1 cellular context compared by ENCODE assay signal in the genomic region with DNA sequence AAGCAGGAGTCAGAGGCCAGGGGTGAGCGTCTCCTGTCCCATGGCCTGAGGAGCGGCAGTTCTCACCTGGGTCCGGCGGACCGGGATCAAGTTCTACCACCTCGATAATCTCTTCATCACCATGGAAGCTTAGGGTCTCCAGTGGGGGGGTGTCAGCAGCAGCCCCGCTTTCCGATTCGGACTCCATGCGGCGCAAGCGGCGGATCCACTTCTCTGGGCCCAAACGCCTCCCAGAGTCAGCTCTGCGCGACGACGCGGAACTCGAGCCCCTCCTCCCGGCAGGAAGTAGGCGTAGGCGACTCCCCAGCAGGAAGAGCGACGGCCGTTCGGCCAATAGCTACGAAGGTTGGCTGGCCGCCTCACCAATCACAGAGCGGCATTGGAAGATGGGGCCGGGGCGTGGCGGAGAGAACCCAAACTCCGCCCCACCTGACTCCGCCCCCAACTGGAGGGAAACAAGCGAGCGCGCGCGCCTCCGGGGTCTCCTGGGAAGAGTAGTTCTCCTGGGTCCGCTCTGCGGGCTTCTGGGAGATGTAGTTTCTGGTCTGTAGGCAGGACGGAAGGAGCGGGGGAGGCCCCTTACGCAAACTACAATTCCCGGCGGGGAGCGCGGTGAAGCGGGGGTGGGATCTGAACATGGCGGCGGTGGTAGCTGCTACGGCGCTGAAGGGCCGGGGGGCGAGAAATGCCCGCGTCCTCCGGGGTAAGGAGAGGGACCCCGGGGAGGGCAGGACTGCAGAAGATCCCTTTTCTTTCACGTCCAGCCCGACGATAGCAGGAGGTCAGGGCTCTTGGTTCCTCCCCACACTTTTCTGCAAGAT.
TF ChIP-seq lines count a peak whose summit lies in the region.

A gene with protein sequence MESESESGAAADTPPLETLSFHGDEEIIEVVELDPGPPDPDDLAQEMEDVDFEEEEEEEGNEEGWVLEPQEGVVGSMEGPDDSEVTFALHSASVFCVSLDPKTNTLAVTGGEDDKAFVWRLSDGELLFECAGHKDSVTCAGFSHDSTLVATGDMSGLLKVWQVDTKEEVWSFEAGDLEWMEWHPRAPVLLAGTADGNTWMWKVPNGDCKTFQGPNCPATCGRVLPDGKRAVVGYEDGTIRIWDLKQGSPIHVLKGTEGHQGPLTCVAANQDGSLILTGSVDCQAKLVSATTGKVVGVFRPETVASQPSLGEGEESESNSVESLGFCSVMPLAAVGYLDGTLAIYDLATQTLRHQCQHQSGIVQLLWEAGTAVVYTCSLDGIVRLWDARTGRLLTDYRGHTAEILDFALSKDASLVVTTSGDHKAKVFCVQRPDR (minus strand): TSS at position 238 of the 821 bp plus-strand sequence. CDS start 51 bp downstream, at position 187.
A gene with protein sequence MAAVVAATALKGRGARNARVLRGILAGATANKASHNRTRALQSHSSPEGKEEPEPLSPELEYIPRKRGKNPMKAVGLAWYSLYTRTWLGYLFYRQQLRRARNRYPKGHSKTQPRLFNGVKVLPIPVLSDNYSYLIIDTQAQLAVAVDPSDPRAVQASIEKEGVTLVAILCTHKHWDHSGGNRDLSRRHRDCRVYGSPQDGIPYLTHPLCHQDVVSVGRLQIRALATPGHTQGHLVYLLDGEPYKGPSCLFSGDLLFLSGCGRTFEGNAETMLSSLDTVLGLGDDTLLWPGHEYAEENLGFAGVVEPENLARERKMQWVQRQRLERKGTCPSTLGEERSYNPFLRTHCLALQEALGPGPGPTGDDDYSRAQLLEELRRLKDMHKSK (plus strand): TSS at position 620 of the 821 bp plus-strand sequence. CDS start 17 bp downstream, at position 637.

TF ChIP-seq in K562, 482 proteins besides CTCF, POLR2A, EP300 and RAD21 (continued from another document and continues in another):
- TF ChIP-seq, protein P1, sequence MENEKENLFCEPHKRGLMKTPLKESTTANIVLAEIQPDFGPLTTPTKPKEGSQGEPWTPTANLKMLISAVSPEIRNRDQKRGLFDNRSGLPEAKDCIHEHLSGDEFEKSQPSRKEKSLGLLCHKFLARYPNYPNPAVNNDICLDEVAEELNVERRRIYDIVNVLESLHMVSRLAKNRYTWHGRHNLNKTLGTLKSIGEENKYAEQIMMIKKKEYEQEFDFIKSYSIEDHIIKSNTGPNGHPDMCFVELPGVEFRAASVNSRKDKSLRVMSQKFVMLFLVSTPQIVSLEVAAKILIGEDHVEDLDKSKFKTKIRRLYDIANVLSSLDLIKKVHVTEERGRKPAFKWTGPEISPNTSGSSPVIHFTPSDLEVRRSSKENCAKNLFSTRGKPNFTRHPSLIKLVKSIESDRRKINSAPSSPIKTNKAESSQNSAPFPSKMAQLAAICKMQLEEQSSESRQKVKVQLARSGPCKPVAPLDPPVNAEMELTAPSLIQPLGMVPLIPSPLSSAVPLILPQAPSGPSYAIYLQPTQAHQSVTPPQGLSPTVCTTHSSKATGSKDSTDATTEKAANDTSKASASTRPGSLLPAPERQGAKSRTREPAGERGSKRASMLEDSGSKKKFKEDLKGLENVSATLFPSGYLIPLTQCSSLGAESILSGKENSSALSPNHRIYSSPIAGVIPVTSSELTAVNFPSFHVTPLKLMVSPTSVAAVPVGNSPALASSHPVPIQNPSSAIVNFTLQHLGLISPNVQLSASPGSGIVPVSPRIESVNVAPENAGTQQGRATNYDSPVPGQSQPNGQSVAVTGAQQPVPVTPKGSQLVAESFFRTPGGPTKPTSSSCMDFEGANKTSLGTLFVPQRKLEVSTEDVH (IDR thresholded peaks at IDR 0.05; ENCODE audit: low read depth, partially characterized antibody): no peak
- 0 out of 2 replicates have a peak, but pooled peaks have one; percentile 39 for TF ChIP-seq HDAC2 (IDR thresholded peaks at IDR 0.05)
- no peak for TF ChIP-seq SMAD1 (IDR thresholded peaks at IDR 0.05; ENCODE audit: low read depth, low read length, partially characterized antibody)
- peak; percentile 88 for TF ChIP-seq EP400 (IDR thresholded peaks at IDR 0.05)
- TF ChIP-seq TCF7 (IDR thresholded peaks at IDR 0.05; ENCODE audit: borderline replicate concordance): no peak
- TF ChIP-seq, protein P2, sequence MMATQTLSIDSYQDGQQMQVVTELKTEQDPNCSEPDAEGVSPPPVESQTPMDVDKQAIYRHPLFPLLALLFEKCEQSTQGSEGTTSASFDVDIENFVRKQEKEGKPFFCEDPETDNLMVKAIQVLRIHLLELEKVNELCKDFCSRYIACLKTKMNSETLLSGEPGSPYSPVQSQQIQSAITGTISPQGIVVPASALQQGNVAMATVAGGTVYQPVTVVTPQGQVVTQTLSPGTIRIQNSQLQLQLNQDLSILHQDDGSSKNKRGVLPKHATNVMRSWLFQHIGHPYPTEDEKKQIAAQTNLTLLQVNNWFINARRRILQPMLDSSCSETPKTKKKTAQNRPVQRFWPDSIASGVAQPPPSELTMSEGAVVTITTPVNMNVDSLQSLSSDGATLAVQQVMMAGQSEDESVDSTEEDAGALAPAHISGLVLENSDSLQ (IDR thresholded peaks at IDR 0.05): peak; percentile 99
- TF ChIP-seq, protein P3, sequence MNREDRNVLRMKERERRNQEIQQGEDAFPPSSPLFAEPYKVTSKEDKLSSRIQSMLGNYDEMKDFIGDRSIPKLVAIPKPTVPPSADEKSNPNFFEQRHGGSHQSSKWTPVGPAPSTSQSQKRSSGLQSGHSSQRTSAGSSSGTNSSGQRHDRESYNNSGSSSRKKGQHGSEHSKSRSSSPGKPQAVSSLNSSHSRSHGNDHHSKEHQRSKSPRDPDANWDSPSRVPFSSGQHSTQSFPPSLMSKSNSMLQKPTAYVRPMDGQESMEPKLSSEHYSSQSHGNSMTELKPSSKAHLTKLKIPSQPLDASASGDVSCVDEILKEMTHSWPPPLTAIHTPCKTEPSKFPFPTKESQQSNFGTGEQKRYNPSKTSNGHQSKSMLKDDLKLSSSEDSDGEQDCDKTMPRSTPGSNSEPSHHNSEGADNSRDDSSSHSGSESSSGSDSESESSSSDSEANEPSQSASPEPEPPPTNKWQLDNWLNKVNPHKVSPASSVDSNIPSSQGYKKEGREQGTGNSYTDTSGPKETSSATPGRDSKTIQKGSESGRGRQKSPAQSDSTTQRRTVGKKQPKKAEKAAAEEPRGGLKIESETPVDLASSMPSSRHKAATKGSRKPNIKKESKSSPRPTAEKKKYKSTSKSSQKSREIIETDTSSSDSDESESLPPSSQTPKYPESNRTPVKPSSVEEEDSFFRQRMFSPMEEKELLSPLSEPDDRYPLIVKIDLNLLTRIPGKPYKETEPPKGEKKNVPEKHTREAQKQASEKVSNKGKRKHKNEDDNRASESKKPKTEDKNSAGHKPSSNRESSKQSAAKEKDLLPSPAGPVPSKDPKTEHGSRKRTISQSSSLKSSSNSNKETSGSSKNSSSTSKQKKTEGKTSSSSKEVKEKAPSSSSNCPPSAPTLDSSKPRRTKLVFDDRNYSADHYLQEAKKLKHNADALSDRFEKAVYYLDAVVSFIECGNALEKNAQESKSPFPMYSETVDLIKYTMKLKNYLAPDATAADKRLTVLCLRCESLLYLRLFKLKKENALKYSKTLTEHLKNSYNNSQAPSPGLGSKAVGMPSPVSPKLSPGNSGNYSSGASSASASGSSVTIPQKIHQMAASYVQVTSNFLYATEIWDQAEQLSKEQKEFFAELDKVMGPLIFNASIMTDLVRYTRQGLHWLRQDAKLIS (CRISPR knock-in tag; IDR thresholded peaks at IDR 0.05): no peak
- TF ChIP-seq NFE2 (IDR thresholded peaks at IDR 0.05; ENCODE audit: low read depth): no peak
- TF ChIP-seq, protein P4, sequence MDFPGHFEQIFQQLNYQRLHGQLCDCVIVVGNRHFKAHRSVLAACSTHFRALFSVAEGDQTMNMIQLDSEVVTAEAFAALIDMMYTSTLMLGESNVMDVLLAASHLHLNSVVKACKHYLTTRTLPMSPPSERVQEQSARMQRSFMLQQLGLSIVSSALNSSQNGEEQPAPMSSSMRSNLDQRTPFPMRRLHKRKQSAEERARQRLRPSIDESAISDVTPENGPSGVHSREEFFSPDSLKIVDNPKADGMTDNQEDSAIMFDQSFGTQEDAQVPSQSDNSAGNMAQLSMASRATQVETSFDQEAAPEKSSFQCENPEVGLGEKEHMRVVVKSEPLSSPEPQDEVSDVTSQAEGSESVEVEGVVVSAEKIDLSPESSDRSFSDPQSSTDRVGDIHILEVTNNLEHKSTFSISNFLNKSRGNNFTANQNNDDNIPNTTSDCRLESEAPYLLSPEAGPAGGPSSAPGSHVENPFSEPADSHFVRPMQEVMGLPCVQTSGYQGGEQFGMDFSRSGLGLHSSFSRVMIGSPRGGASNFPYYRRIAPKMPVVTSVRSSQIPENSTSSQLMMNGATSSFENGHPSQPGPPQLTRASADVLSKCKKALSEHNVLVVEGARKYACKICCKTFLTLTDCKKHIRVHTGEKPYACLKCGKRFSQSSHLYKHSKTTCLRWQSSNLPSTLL (IDR thresholded peaks at IDR 0.05): peak; percentile 99
- no peak for TF ChIP-seq ZNF354B (CRISPR knock-in tag; IDR thresholded peaks at IDR 0.05)
- TF ChIP-seq, protein P5, sequence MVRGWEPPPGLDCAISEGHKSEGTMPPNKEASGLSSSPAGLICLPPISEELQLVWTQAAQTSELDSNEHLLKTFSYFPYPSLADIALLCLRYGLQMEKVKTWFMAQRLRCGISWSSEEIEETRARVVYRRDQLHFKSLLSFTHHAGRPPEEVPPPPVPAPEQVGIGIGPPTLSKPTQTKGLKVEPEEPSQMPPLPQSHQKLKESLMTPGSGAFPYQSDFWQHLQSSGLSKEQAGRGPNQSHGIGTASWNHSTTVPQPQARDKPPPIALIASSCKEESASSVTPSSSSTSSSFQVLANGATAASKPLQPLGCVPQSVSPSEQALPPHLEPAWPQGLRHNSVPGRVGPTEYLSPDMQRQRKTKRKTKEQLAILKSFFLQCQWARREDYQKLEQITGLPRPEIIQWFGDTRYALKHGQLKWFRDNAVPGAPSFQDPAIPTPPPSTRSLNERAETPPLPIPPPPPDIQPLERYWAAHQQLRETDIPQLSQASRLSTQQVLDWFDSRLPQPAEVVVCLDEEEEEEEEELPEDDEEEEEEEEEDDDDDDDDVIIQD (CRISPR knock-in tag; IDR thresholded peaks at IDR 0.05): no peak
- no peak for TF ChIP-seq RBM14 (IDR thresholded peaks at IDR 0.05; ENCODE audit: borderline replicate concordance, insufficient read depth, low read depth, low read length)
- peak in 1 of 2 experiments; percentile 51; a peak in 1 of 4 replicates for TF ChIP-seq SRF (CRISPR knock-in tag; IDR thresholded peaks at IDR 0.05)
- TF ChIP-seq ZNF699 (CRISPR knock-in tag; IDR thresholded peaks at IDR 0.05; ENCODE audit: insufficient replicate concordance): no peak
- TF ChIP-seq, protein P6, sequence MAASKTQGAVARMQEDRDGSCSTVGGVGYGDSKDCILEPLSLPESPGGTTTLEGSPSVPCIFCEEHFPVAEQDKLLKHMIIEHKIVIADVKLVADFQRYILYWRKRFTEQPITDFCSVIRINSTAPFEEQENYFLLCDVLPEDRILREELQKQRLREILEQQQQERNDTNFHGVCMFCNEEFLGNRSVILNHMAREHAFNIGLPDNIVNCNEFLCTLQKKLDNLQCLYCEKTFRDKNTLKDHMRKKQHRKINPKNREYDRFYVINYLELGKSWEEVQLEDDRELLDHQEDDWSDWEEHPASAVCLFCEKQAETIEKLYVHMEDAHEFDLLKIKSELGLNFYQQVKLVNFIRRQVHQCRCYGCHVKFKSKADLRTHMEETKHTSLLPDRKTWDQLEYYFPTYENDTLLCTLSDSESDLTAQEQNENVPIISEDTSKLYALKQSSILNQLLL (CRISPR knock-in tag; IDR thresholded peaks at IDR 0.05; ENCODE audit: borderline replicate concordance): no peak
- TF ChIP-seq U2AF2 (optimal IDR thresholded peaks at IDR 0.05; ENCODE audit: low read depth, low read length): no peak
- no peak for TF ChIP-seq ZFP30 (CRISPR knock-in tag; IDR thresholded peaks at IDR 0.05; ENCODE audit: borderline replicate concordance)
- TF ChIP-seq ZNF217 (CRISPR knock-in tag; IDR thresholded peaks at IDR 0.05): no peak
- no peak for TF ChIP-seq WHSC1 (IDR thresholded peaks at IDR 0.05; ENCODE audit: low read length)
- no peak for TF ChIP-seq RBM22 (IDR thresholded peaks at IDR 0.05; ENCODE audit: low read depth, low read length, poor library complexity, severe bottlenecking)
- TF ChIP-seq, protein P7, sequence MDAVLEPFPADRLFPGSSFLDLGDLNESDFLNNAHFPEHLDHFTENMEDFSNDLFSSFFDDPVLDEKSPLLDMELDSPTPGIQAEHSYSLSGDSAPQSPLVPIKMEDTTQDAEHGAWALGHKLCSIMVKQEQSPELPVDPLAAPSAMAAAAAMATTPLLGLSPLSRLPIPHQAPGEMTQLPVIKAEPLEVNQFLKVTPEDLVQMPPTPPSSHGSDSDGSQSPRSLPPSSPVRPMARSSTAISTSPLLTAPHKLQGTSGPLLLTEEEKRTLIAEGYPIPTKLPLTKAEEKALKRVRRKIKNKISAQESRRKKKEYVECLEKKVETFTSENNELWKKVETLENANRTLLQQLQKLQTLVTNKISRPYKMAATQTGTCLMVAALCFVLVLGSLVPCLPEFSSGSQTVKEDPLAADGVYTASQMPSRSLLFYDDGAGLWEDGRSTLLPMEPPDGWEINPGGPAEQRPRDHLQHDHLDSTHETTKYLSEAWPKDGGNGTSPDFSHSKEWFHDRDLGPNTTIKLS (IDR thresholded peaks at IDR 0.05; ENCODE audit: borderline replicate concordance, low read depth): peak; percentile 93
- no peak; the same call in 1 of the 2 replicates for TF ChIP-seq BACH1 (tag; IDR thresholded peaks at IDR 0.05)
- TF ChIP-seq NFRKB (IDR thresholded peaks at IDR 0.05; ENCODE audit: low read depth): no peak
- TF ChIP-seq CCAR2 (IDR thresholded peaks at IDR 0.05; ENCODE audit: low read depth, low read length): no peak
- TF ChIP-seq, protein P8, sequence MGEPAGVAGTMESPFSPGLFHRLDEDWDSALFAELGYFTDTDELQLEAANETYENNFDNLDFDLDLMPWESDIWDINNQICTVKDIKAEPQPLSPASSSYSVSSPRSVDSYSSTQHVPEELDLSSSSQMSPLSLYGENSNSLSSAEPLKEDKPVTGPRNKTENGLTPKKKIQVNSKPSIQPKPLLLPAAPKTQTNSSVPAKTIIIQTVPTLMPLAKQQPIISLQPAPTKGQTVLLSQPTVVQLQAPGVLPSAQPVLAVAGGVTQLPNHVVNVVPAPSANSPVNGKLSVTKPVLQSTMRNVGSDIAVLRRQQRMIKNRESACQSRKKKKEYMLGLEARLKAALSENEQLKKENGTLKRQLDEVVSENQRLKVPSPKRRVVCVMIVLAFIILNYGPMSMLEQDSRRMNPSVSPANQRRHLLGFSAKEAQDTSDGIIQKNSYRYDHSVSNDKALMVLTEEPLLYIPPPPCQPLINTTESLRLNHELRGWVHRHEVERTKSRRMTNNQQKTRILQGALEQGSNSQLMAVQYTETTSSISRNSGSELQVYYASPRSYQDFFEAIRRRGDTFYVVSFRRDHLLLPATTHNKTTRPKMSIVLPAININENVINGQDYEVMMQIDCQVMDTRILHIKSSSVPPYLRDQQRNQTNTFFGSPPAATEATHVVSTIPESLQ (CRISPR knock-in tag; IDR thresholded peaks at IDR 0.05): no peak
- TF ChIP-seq NFIX (CRISPR knock-in tag; IDR thresholded peaks at IDR 0.05; ENCODE audit: low read depth): no peak
- peak; percentile 35 for TF ChIP-seq FIP1L1 (IDR thresholded peaks at IDR 0.05; ENCODE audit: low read depth, low read length, poor library complexity, severe bottlenecking)
- peak; percentile 46 for TF ChIP-seq RB1 (IDR thresholded peaks at IDR 0.05; ENCODE audit: low read depth)
- TF ChIP-seq BRF1 (IDR thresholded peaks at IDR 0.05; ENCODE audit: borderline replicate concordance, extremely low read depth, insufficient read length): no peak
- TF ChIP-seq HNRNPH1 (optimal IDR thresholded peaks at IDR 0.05; ENCODE audit: low read depth, low read length): no peak
- TF ChIP-seq HDAC1 (IDR thresholded peaks at IDR 0.05): 0 out of 4 replicates have a peak, but pooled peaks of 1 of the 2 experiments have one; percentile 43
- TF ChIP-seq ZNF431 (CRISPR knock-in tag; IDR thresholded peaks at IDR 0.05): no peak
- no peak for TF ChIP-seq ZNF551 (CRISPR knock-in tag; IDR thresholded peaks at IDR 0.05)
- TF ChIP-seq PHTF2 (CRISPR knock-in tag; IDR thresholded peaks at IDR 0.05): no peak
- TF ChIP-seq ZBTB1 (CRISPR knock-in tag; IDR thresholded peaks at IDR 0.05; ENCODE audit: borderline replicate concordance, low read depth): no peak
- TF ChIP-seq BRD4 (IDR thresholded peaks at IDR 0.05): no peak
